ENCODE assay signal across 14 cellular contexts in the genomic region with DNA sequence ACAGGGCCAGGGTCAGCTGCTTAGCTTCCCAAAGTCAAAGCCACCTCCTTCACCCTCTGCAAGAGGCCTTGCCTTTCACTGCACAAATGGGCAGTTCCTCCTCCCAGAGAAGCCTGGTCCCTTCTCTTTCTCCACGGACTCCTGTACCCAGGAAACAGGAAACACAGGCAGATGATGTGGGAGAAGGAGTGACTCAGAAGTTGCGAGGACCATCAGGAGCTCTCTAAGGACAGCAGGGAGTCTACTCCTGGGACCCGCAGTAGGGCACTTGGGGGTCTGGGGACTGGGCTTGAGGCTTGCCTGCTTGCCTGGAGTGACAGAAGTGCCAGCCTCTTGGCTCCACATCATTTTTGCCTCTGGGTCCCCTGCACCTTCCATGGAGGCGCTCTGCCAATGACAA. TPM values are rescaled to one million over a fixed set of nuclear protein-coding genes. Genes with fewer than 3 reads are reported as not detected.
A peak's percentile ranks its signal among the peaks of the same experiment; 100 is the strongest.
DNase-seq lines count a peak whose midpoint lies in the region; ATAC-seq and TF ChIP-seq lines count a peak whose summit lies in the region.
"Had no signal": no experiment of that assay in that cellular context is flagged by ENCODE, and none has a peak within 500 bp of the region (broad histone marks: within the 10 kb centered on the region; RNA-seq: fewer than 3 reads in every experiment).

No MANE protein-coding gene starts in this region.

- H3K9me3 ChIP-seq in right atrium auricular region: no peaks in the 10 kb centered on the region
- H3K9me3 ChIP-seq in adipocyte (ENCODE audit: control insufficient read depth, low read length): no peaks in the 10 kb centered on the region

- H3K9me3 Mint-ChIP-seq in type B pancreatic cell: no peaks in the 10 kb centered on the region
- H3K9me3 Mint-ChIP-seq: activated naive CD4-positive, alpha-beta T cell treated with anti-CD3 and anti-CD28 coated beads, Interleukin-2, amount 50 U/mL, for 72 hours; T-helper 1 cell treated with Interleukin-12 subunit alpha and Interleukin-12 subunit beta and Interleukin-4 antibody, amounts not matched to agents 30 μg/mL and 1 μg/mL, for 36 hours had no signal

- intact Hi-C loops in Right ventricle myocardium superior (cut with DNase I): no loop called here

- H3K4me3 Mint-ChIP-seq in type B pancreatic cell: no peak overlapping the region
- H3K4me3 Mint-ChIP-seq: T-helper 1 cell treated with Interleukin-12 subunit alpha and Interleukin-12 subunit beta and Interleukin-4 antibody, amounts not matched to agents 30 μg/mL and 1 μg/mL, for 36 hours had no signal

- peaks cover 8% of the 10 kb centered on the region for H3K27me3 Mint-ChIP-seq in type B pancreatic cell

- no peak for DNase-seq in Right ventricle myocardium superior
- DNase-seq in right atrium auricular region (ENCODE audit: low spot score): no peak
- peak; percentile 36 for DNase-seq in adipocyte (ENCODE audit: low read depth)
- DNase-seq in hepatic stellate cell (ENCODE audit: low spot score): peak; percentile 33
- DNase-seq in type B pancreatic cell (ENCODE audit: extremely low spot score, unreplicated experiment): peak; percentile 39
- DNase-seq in KG1 (lab: John Stamatoyannopoulos, UW): no peak
- no peak for DNase-seq in SIG-M5 (lab: John Stamatoyannopoulos, UW)
- DNase-seq: activated CD4-positive, alpha-beta T cell treated with anti-CD3 and anti-CD28 coated beads for 1 hour; activated T-cell treated with anti-CD3 and anti-CD28 coated beads for 4 hours; NCI-H1436; NCI-H446 had no signal

- H3K4me3 ChIP-seq in right atrium auricular region (no peak overlapping the region), adipocyte (ENCODE audit: low read length) (peak overlapping the region; percentile 17)

- H3K27me3 ChIP-seq in right atrium auricular region (no peaks in the 10 kb centered on the region), adipocyte (replicated peaks; ENCODE audit: control insufficient read depth, insufficient read depth, low read length) (no peaks in the 10 kb centered on the region)

- peaks cover 7% of the 10 kb centered on the region for H3K4me1 Mint-ChIP-seq in type B pancreatic cell (ENCODE audit: unreplicated experiment)

- H3K27ac ChIP-seq in right atrium auricular region: no peak overlapping the region

- peak; percentile 34 for ATAC-seq in Right ventricle myocardium superior (ENCODE audit: poor library complexity)
- ATAC-seq in GM18519 (IDR thresholded peaks at IDR 0.05; ENCODE audit: low FRiP score, unreplicated experiment): no peak
- ATAC-seq: activated naive CD4-positive, alpha-beta T cell treated with anti-CD3 and anti-CD28 coated beads, Interleukin-2, amount 50 U/mL, for 72 hours had no signal

- no peaks in the 10 kb centered on the region for H3K36me3 ChIP-seq in right atrium auricular region
- H3K36me3 ChIP-seq in adipocyte (ENCODE audit: control insufficient read depth, insufficient read depth, low read length, severe bottlenecking): no peaks in the 10 kb centered on the region

- H3K9ac ChIP-seq in adipocyte (ENCODE audit: low read length): no peak overlapping the region

- H3K27ac Mint-ChIP-seq in type B pancreatic cell: no peak overlapping the region
- H3K27ac Mint-ChIP-seq: T-helper 1 cell treated with Interleukin-12 subunit alpha and Interleukin-12 subunit beta and Interleukin-4 antibody, amounts not matched to agents 30 μg/mL and 1 μg/mL, for 36 hours had no signal

- H3K4me1 ChIP-seq in right atrium auricular region: peaks cover 0 to 13% of the 10 kb centered on the region in 2 donors
- H3K4me1 ChIP-seq in adipocyte (ENCODE audit: control insufficient read depth, insufficient read depth, low read length): peaks cover 22% of the 10 kb centered on the region

- H3K36me3 Mint-ChIP-seq in type B pancreatic cell: no peaks in the 10 kb centered on the region
- H3K36me3 Mint-ChIP-seq: activated naive CD4-positive, alpha-beta T cell treated with anti-CD3 and anti-CD28 coated beads, Interleukin-2, amount 50 U/mL, for 72 hours had no signal

- no peak for TF ChIP-seq CTCF in right atrium auricular region (IDR thresholded peaks at IDR 0.05)
- no peak for TF ChIP-seq CTCF in type B pancreatic cell (conservative IDR thresholded peaks at IDR 0.05)

RNA-seq across cellular contexts. Expression of gene KSR1, which starts 47.4 kb away (rescaled TPM):
- total RNA-seq in Right ventricle myocardium superior: 8.3 TPM
- 10 to 100 TPM in 1 of 2 donors, 1 to 10 TPM in 1; 7.9 to 10.2 TPM for total RNA-seq in right atrium auricular region
- 57.8 and 74.0 TPM in 2 replicates for total RNA-seq in type B pancreatic cell (ENCODE audit: low replicate concordance)

Comparison
In these comparisons a context has a peak if more than half of its experiments do, and no peak if none do; other contexts are left out.
1. DNase-seq: peak in adipocyte (single experiment), hepatic stellate cell (single experiment) and type B pancreatic cell (single experiment); none in Right ventricle myocardium superior (single experiment), right atrium auricular region (single experiment), KG1 (single experiment) and SIG-M5 (single experiment).